In genomic region chr20:19589731-19590362, GRCh38 we compare ENCODE assay signal across 18 cellular contexts.
DNase-seq lines count a peak whose midpoint lies in the region; ATAC-seq, FAIRE-seq and TF ChIP-seq lines count a peak whose summit lies in the region.
"Had no signal": no experiment of that assay in that cellular context is flagged by ENCODE, and none has a peak within 500 bp of the region (broad histone marks: within the 10 kb centered on the region; RNA-seq: fewer than 3 reads in every experiment).

No MANE protein-coding gene starts in this region.

- H3K36me3 Mint-ChIP-seq in nephron (ENCODE audit: low read depth): peaks cover 18% of the 10 kb centered on the region

- H3K4me3 Mint-ChIP-seq in nephron: no peak overlapping the region
- H3K4me3 Mint-ChIP-seq: CD4-positive, alpha-beta T cell; H9 had no signal

- FAIRE-seq in A549 (lab: Jason Lieb, UNC): no peak
- FAIRE-seq: D721Med, H1 had no signal

- ATAC-seq in A549: no peak
- no peak for ATAC-seq in HG03354 (IDR thresholded peaks at IDR 0.05; ENCODE audit: poor library complexity, severe bottlenecking, unreplicated experiment)

- no peaks in the 10 kb centered on the region for H3K36me3 ChIP-seq in brain microvascular endothelial cell (replicated peaks)
- H3K36me3 ChIP-seq: BE2C had no signal

- H3K4me3 ChIP-seq in A549: no peak overlapping the region
- H3K4me3 ChIP-seq in brain microvascular endothelial cell (ENCODE audit: low read depth, low read length): no peak overlapping the region

- peaks cover 42% of the 10 kb centered on the region for H3K4me1 Mint-ChIP-seq in nephron

- in situ Hi-C loops in brain microvascular endothelial cell (cut with HindIII; ENCODE audit: low pct_ligation_motif_present, low sequenced_read_pairs): no loop called here

- no peak for TF ChIP-seq EP300 in A549 (IDR thresholded peaks at IDR 0.05)

- H3K27me3 Mint-ChIP-seq in nephron (ENCODE audit: low read depth): peaks cover 3% of the 10 kb centered on the region
- H3K27me3 Mint-ChIP-seq: CD4-positive, alpha-beta T cell had no signal

- TF ChIP-seq CTCF in A549 (IDR thresholded peaks at IDR 0.05) (no peak), VCaP (conservative IDR thresholded peaks at IDR 0.05) (no peak), nephron (IDR thresholded peaks at IDR 0.05; ENCODE audit: unreplicated experiment in 3 of 3) (no peak), brain microvascular endothelial cell (IDR thresholded peaks at IDR 0.05; ENCODE audit: low read depth, low read length, missing control alignments) (no peak)

- no peaks in the 10 kb centered on the region for H3K4me1 ChIP-seq in A549
- H3K4me1 ChIP-seq: BE2C, Caco-2 had no signal

- H3K27me3 ChIP-seq in brain microvascular endothelial cell (replicated peaks): no peaks in the 10 kb centered on the region
- H3K27me3 ChIP-seq: BE2C had no signal

- no peak for TF ChIP-seq RAD21 in A549 (conservative IDR thresholded peaks at IDR 0.05 in 1 of 2, IDR thresholded peaks at IDR 0.05 in 1 of 2)

- H3K9me3 ChIP-seq in A549: no peaks in the 10 kb centered on the region
- H3K9me3 ChIP-seq: BE2C, Caco-2 had no signal

- H3K4me2 ChIP-seq in A549: no peak overlapping the region
- H3K4me2 ChIP-seq: KMS-11 had no signal

- DNase-seq in A549 (ENCODE audit: low read depth in 1 of 2, low spot score in 1 of 2) (no peak), EH (ENCODE audit: low read depth) (peak; percentile 38), brain microvascular endothelial cell (no peak)
- no peak for DNase-seq in activated naive CD4-positive, alpha-beta T cell treated with anti-CD3 and anti-CD28 coated beads, Interleukin-2, amount 50 U/mL, for 16 hours
- DNase-seq: 8988T; ACHN; BE2C; Caco-2; CD4-positive, alpha-beta T cell; GF-D8; H9 had no signal

- 35% methylated on average over 7 of the region's 7 CpGs for WGBS in A549 (ENCODE audit: missing lambda C conversion rate)

- POLR2A ChIA-PET in A549 (lab: Yijun Ruan, JAX): no interaction called here

- CTCF ChIA-PET in A549 (lab: Yijun Ruan, JAX): interaction anchor here (0.9 to 1.2 kb wide), 4 partner anchors 10 to 104 kb away, joined by 3 read pairs; no protein-coding TSS in a partner anchor

- H3K27ac Mint-ChIP-seq in nephron: peak overlapping the region; percentile 16 to 85 (median 24)
- H3K27ac Mint-ChIP-seq: CD4-positive, alpha-beta T cell; H9 had no signal

- H3K27ac ChIP-seq in A549 (no peak overlapping the region), VCaP (peak overlapping the region; percentile 54; the same call in 1 of the 2 replicates), brain microvascular endothelial cell (no peak overlapping the region)
- H3K27ac ChIP-seq: C4-2B, KMS-11 had no signal

- TF ChIP-seq POLR2A in A549 (IDR thresholded peaks at IDR 0.05; ENCODE audit: low read length): no peak

- H3K9me3 Mint-ChIP-seq in nephron: peaks cover 4% of the 10 kb centered on the region
- H3K9me3 Mint-ChIP-seq: CD4-positive, alpha-beta T cell; H9 had no signal

TF ChIP-seq in A549, 52 proteins besides CTCF, POLR2A, EP300 and RAD21:
- no peak for TF ChIP-seq CHD2 (IDR thresholded peaks at IDR 0.05; ENCODE audit: low read length, partially characterized antibody)
- 0 out of 2 replicates have a peak, but pooled peaks have one; percentile 34 for TF ChIP-seq REST (IDR thresholded peaks at IDR 0.05)
- TF ChIP-seq ZFP36 (IDR thresholded peaks at IDR 0.05; ENCODE audit: borderline replicate concordance, partially characterized antibody): no peak
